ENCODE assay signal across 15 cellular contexts in the genomic region with DNA sequence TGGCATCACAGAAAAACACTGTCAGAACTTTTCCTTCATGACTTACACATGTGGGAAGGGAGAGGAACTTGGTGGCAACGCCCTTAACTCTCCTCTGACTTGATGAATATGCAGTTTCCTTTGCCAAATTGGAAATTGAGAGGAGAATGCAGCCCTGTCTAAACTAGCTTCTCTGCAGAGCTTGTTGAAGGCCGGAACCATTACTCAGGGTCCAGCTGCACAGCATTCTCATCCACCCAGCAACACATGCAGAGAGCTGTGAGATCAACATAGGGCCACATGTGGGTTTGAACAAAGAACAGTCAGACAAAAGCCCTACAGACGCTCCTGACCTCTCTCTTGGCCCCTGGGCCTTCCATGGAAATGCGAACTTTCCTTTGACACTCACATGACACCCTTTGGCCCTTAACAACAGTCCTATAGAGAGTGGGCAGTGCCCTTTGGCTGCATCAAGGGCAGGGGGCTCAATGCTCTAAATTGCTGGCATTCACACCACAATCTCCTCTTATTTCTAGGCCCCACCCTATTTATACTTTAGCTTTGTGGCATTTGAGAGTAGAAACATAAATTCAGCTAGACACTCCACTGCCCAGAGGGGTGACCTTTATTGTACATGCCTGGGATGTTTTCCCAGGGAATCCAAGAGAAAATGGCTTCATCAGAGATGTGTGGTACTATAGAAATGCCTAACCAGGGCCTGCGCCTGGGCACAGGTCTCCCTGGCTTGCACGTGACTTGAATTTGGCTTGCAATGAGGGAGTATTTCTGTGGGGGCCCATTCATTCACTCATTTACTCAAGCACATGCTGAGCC.
DNase-seq lines count a peak whose midpoint lies in the region; ATAC-seq, FAIRE-seq and TF ChIP-seq lines count a peak whose summit lies in the region.
"Had no signal": no experiment of that assay in that cellular context is flagged by ENCODE, and none has a peak within 500 bp of the region (broad histone marks: within the 10 kb centered on the region; RNA-seq: fewer than 3 reads in every experiment).

No MANE protein-coding gene starts in this region.

- H3K27me3 ChIP-seq in astrocyte (ENCODE audit: insufficient read depth, low read length): no peaks in the 10 kb centered on the region
- H3K27me3 ChIP-seq: right lobe of liver, uterus had no signal

- no peak overlapping the region for H3K9ac ChIP-seq in astrocyte (ENCODE audit: low read length)

- no peaks in the 10 kb centered on the region for H3K79me2 ChIP-seq in astrocyte (ENCODE audit: insufficient read depth, low read length)

- FAIRE-seq in astrocyte (lab: Jason Lieb, UNC): no peak

- DNase-seq in ELF-1 (ENCODE audit: low read depth, low spot score): peak; percentile 62
- DNase-seq in astrocyte (ENCODE audit: low read depth): peak; percentile 59
- DNase-seq in foreskin fibroblast: peak; percentile 94 to 97
- DNase-seq in osteocyte (ENCODE audit: extremely low spot score, unreplicated experiment): no peak
- no peak for DNase-seq in DMS79 (lab: John Stamatoyannopoulos, UW)
- DNase-seq in mesothelial cell of epicardium (ENCODE audit: low spot score in 2 of 2, unreplicated experiment in 2 of 2): no peak
- DNase-seq in DMS 273 (lab: John Stamatoyannopoulos, UW; ENCODE audit: unreplicated experiment): no peak
- no peak for DNase-seq in activated T-cell treated with anti-CD3 and anti-CD28 coated beads, Interleukin-2, amount 50 U/mL, for 72 hours
- DNase-seq: activated CD4-positive, alpha-beta T cell treated with anti-CD3 and anti-CD28 coated beads, Interleukin-2, amount 50 U/mL, for 4 hours; activated naive CD4-positive, alpha-beta T cell treated with Interleukin-2 at 50 U/mL for 16 hours; NCI-H1930; right lobe of liver; uterus had no signal

- TF ChIP-seq CTCF in astrocyte (IDR thresholded peaks at IDR 0.05; ENCODE audit: insufficient read depth, low read depth, low read length) (no peak), foreskin fibroblast (IDR thresholded peaks at IDR 0.05; ENCODE audit: low read depth, low read length) (no peak), osteocyte (IDR thresholded peaks at IDR 0.05) (no peak), mesothelial cell of epicardium (IDR thresholded peaks at IDR 0.05; ENCODE audit: unreplicated experiment) (no peak)

- H3K4me3 Mint-ChIP-seq in astrocyte (ENCODE audit: unreplicated experiment) (peak overlapping the region; percentile 34), osteocyte (ENCODE audit: unreplicated experiment) (no peak overlapping the region), mesothelial cell of epicardium (no peak overlapping the region)
- H3K4me3 Mint-ChIP-seq in activated T-cell treated with anti-CD3 and anti-CD28 coated beads, Interleukin-2, amount 50 U/mL, for 72 hours: no peak overlapping the region
- H3K4me3 Mint-ChIP-seq: CD14-positive monocyte had no signal

- no peaks in the 10 kb centered on the region for H3K9me3 ChIP-seq in astrocyte (ENCODE audit: insufficient read depth, low read depth, low read length)
- H3K9me3 ChIP-seq: right lobe of liver, uterus had no signal

- no peaks in the 10 kb centered on the region for H3K36me3 ChIP-seq in astrocyte (ENCODE audit: insufficient read depth, low read length)
- H3K36me3 ChIP-seq: right lobe of liver, uterus had no signal

- H3K4me1 Mint-ChIP-seq in astrocyte (ENCODE audit: low read depth, unreplicated experiment) (no peaks in the 10 kb centered on the region), osteocyte (ENCODE audit: unreplicated experiment) (peaks cover 27% of the 10 kb centered on the region), mesothelial cell of epicardium (peaks cover 10% of the 10 kb centered on the region)
- peaks cover 37% of the 10 kb centered on the region for H3K4me1 Mint-ChIP-seq in activated T-cell treated with anti-CD3 and anti-CD28 coated beads, Interleukin-2, amount 50 U/mL, for 72 hours (ENCODE audit: low read depth)

- H3K4me1 ChIP-seq in astrocyte (ENCODE audit: insufficient read depth, low read length): peaks cover 9% of the 10 kb centered on the region
- H3K4me1 ChIP-seq: right lobe of liver, uterus had no signal

- H2AFZ ChIP-seq in astrocyte (ENCODE audit: low read depth, low read length): no peak overlapping the region

- H3K36me3 Mint-ChIP-seq in astrocyte (ENCODE audit: low read depth, unreplicated experiment) (no peaks in the 10 kb centered on the region), osteocyte (ENCODE audit: unreplicated experiment) (no peaks in the 10 kb centered on the region), mesothelial cell of epicardium (no peaks in the 10 kb centered on the region)
- peaks cover 3 to 11% of the 10 kb centered on the region in 2 donors for H3K36me3 Mint-ChIP-seq in activated T-cell treated with anti-CD3 and anti-CD28 coated beads, Interleukin-2, amount 50 U/mL, for 72 hours (ENCODE audit: insufficient read depth in 2 of 2)
- H3K36me3 Mint-ChIP-seq: CD14-positive monocyte had no signal

- H3K4me3 ChIP-seq in astrocyte (ENCODE audit: insufficient read depth, low read depth, low read length): no peak overlapping the region
- no peak overlapping the region for H3K4me3 ChIP-seq in foreskin fibroblast (ENCODE audit: low read depth in 1 of 2, low read length in 2 of 2)
- H3K4me3 ChIP-seq: coronary artery, right lobe of liver, uterus had no signal

- H3K27ac ChIP-seq in astrocyte (ENCODE audit: low read depth, low read length): no peak overlapping the region
- H3K27ac ChIP-seq: right lobe of liver had no signal

- no peak for ATAC-seq in activated T-cell treated with anti-CD3 and anti-CD28 coated beads, Interleukin-2, amount 50 U/mL, for 72 hours (replicated peaks in 1 of 2)

- peaks cover 6% of the 10 kb centered on the region for H3K27me3 Mint-ChIP-seq in astrocyte (ENCODE audit: low read depth, unreplicated experiment)
- no peaks in the 10 kb centered on the region for H3K27me3 Mint-ChIP-seq in osteocyte (ENCODE audit: unreplicated experiment)
- peaks cover 1% of the 10 kb centered on the region for H3K27me3 Mint-ChIP-seq in mesothelial cell of epicardium (ENCODE audit: low read depth)
- H3K27me3 Mint-ChIP-seq in activated T-cell treated with anti-CD3 and anti-CD28 coated beads, Interleukin-2, amount 50 U/mL, for 72 hours (ENCODE audit: low read depth): no peaks in the 10 kb centered on the region

- H3K9me3 Mint-ChIP-seq in astrocyte (ENCODE audit: unreplicated experiment) (peaks cover 6% of the 10 kb centered on the region), osteocyte (ENCODE audit: unreplicated experiment) (peaks cover 8% of the 10 kb centered on the region), mesothelial cell of epicardium (peaks cover 8% of the 10 kb centered on the region)
- peaks cover 3% of the 10 kb centered on the region in 2 donors for H3K9me3 Mint-ChIP-seq in activated T-cell treated with anti-CD3 and anti-CD28 coated beads, Interleukin-2, amount 50 U/mL, for 72 hours

- no peak overlapping the region for H3K4me2 ChIP-seq in astrocyte (ENCODE audit: low read length)

- no peak overlapping the region for H3K27ac Mint-ChIP-seq in astrocyte (ENCODE audit: unreplicated experiment)
- peak overlapping the region; percentile 90 for H3K27ac Mint-ChIP-seq in osteocyte (ENCODE audit: unreplicated experiment)
- no peak overlapping the region for H3K27ac Mint-ChIP-seq in mesothelial cell of epicardium
- no peak overlapping the region for H3K27ac Mint-ChIP-seq in activated T-cell treated with anti-CD3 and anti-CD28 coated beads, Interleukin-2, amount 50 U/mL, for 72 hours

- H4K20me1 ChIP-seq in astrocyte (ENCODE audit: insufficient read depth, low read length): no peaks in the 10 kb centered on the region

Comparison
In these comparisons a context has a peak if more than half of its experiments do, and no peak if none do; other contexts are left out.
1. DNase-seq: peak in ELF-1 (single experiment), astrocyte (single experiment) and foreskin fibroblast (2 of 2); none in osteocyte (single experiment), DMS79 (single experiment), mesothelial cell of epicardium (0 of 2), DMS 273 (single experiment) and activated T-cell treated with anti-CD3 and anti-CD28 coated beads, Interleukin-2, amount 50 U/mL, for 72 hours (0 of 2).